Comparison of ENCODE assay signal across 8 cellular contexts in the genomic region with DNA sequence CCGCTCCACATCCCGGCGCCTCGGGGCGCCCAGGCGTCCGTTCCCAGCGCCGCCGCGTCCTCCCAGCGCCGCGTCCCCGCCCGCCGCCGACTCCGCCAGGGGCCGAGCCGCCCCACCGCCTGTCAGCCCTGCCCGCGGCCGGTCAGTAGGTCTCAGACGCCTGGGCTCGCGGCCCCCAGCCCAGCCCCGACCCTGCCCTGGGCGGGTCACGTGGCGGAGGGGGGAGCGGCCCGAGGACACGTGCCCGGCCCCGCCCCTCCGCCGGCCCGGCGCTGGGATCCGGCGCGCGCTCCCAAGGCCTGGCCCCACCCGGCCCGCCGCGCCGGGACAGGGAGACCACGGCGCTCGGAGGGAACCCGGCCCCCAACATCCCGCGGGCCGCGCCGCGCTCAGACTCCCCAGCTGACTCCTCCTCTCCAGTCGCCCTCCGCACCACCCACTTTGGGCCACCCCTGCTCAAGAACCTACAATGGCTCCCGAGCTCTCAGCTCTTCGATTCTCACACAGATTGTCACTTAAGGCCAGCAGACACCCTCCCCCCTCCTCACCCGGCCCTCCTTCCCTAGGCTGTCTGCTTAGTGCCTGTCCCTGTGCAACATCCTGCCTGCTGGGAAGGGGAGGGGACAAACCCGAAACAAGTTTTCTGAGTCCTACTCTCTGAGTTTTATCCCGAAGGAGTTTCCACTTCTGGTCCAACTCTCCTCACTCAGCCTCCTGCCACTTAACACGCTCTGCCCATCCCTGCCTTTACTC. TPM values are rescaled to one million over a fixed set of nuclear protein-coding genes. Genes with fewer than 3 reads are reported as not detected.
DNase-seq lines count a peak whose midpoint lies in the region; ATAC-seq, FAIRE-seq and TF ChIP-seq lines count a peak whose summit lies in the region.

A gene with protein sequence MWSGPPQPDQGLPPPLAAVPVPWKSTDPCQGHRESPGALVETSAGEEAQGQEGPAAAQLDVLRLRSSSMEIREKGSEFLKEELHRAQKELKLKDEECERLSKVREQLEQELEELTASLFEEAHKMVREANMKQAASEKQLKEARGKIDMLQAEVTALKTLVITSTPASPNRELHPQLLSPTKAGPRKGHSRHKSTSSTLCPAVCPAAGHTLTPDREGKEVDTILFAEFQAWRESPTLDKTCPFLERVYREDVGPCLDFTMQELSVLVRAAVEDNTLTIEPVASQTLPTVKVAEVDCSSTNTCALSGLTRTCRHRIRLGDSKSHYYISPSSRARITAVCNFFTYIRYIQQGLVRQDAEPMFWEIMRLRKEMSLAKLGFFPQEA (minus strand): TSS at position 210 of the 753 bp plus-strand sequence. CDS start 199 bp downstream, at position 11.

- dilution Hi-C loops in endothelial cell of umbilical vein (cut with MboI; ENCODE audit: extremely low pct_ligation_motif_present, low sequenced_read_pairs), result no loop called here

- H4K8ac ChIP-seq in mesendoderm (ENCODE audit: low read depth, low read length), result no peak within 1 kb of the TSS

- no peaks in the 10 kb centered on the region for H3K4me1 ChIP-seq in endothelial cell of umbilical vein (ENCODE audit: control insufficient read depth, extremely low read depth, insufficient read depth, low read length)
- H3K4me1 ChIP-seq in mesendoderm (ENCODE audit: control insufficient read depth, low read depth, low read length), result peaks cover 2% of the 10 kb centered on the region
- H3K4me1 ChIP-seq in thyroid gland, result peaks cover 3 to 41% of the 10 kb centered on the region in 2 donors

- WGBS in mesendoderm (ENCODE audit: extremely low coverage, insufficient coverage, low lambda C conversion rate), result no CpG with 5 or more reads among the region's 68 CpGs
- WGBS in thyroid gland, 2 donors, result 10 to 11% methylated on average over 8 to 12 of the region's 68 CpGs

- H3K4ac ChIP-seq in mesendoderm (ENCODE audit: low read depth, low read length), result no peak within 1 kb of the TSS

- TF ChIP-seq POLR2A in endothelial cell of umbilical vein (IDR thresholded peaks at IDR 0.05; ENCODE audit: low read depth, low read length), result no peak
- TF ChIP-seq POLR2A in thyroid gland (IDR thresholded peaks at IDR 0.05), result peak in 1 of 2 donors; percentile 24

- no peak for FAIRE-seq in endothelial cell of umbilical vein (lab: Jason Lieb, UNC)

- H3K27ac ChIP-seq in endothelial cell of umbilical vein (ENCODE audit: insufficient read depth, low read depth, low read length) (no peak within 1 kb of the TSS), mesendoderm (ENCODE audit: low read depth, low read length) (no peak within 1 kb of the TSS), thyroid gland (peak within 1 kb of the TSS; percentile 20 to 77 (median 54))

- peaks cover 71% of the 10 kb centered on the region for H3K27me3 Mint-ChIP-seq in activated T-cell treated with anti-CD3 and anti-CD28 coated beads, Interleukin-2, amount 50 U/mL, for 4 hours (ENCODE audit: low read depth)
- peaks cover 74% of the 10 kb centered on the region for H3K27me3 Mint-ChIP-seq in T-helper 17 cell

- TF ChIP-seq CTCF in endothelial cell of umbilical vein (IDR thresholded peaks at IDR 0.05; ENCODE audit: extremely low read depth in 1 of 2, insufficient read depth in 1 of 2, low read depth in 1 of 2, low read length in 2 of 2) (no peak), thyroid gland (IDR thresholded peaks at IDR 0.05) (no peak)

- H3K4me2 ChIP-seq in endothelial cell of umbilical vein (ENCODE audit: insufficient read depth, low read length) (peak within 1 kb of the TSS; percentile 58), mesendoderm (ENCODE audit: low read length) (peak within 1 kb of the TSS; percentile 59)

- H3K79me1 ChIP-seq in mesendoderm (ENCODE audit: low read length), result no peaks in the 10 kb centered on the region

- peak; percentile 47 to 73 for ATAC-seq in activated T-cell treated with anti-CD3 and anti-CD28 coated beads, Interleukin-2, amount 50 U/mL, for 4 hours
- peak; percentile 49 for ATAC-seq in T-helper 17 cell

- peak within 1 kb of the TSS; percentile 34 for H3K27ac Mint-ChIP-seq in T-helper 17 cell

- no peaks in the 10 kb centered on the region for H3K36me3 ChIP-seq in endothelial cell of umbilical vein (ENCODE audit: control insufficient read depth in 2 of 2, extremely low read depth in 1 of 2, insufficient read depth in 2 of 2, low read length in 2 of 2)
- no peaks in the 10 kb centered on the region for H3K36me3 ChIP-seq in mesendoderm (ENCODE audit: control insufficient read depth, insufficient read depth, low read length)
- no peaks in the 10 kb centered on the region for H3K36me3 ChIP-seq in thyroid gland

- H3K27me3 ChIP-seq in endothelial cell of umbilical vein (ENCODE audit: control insufficient read depth in 2 of 2, insufficient read depth in 2 of 2, low read length in 2 of 2) (peaks cover 11 to 22% of the 10 kb centered on the region in 2 experiments), mesendoderm (ENCODE audit: insufficient read depth, low read length, poor library complexity) (no peaks in the 10 kb centered on the region), thyroid gland (no peaks in the 10 kb centered on the region)

- H3K9me1 ChIP-seq in endothelial cell of umbilical vein (replicated peaks; ENCODE audit: control insufficient read depth, extremely low read depth, insufficient read depth, low read length), result no peaks in the 10 kb centered on the region

- H3K9me3 Mint-ChIP-seq in activated T-cell treated with anti-CD3 and anti-CD28 coated beads, Interleukin-2, amount 50 U/mL, for 4 hours, result no peaks in the 10 kb centered on the region

- H2AK5ac ChIP-seq in mesendoderm (ENCODE audit: low read length), result no peak within 1 kb of the TSS

- H2BK5ac ChIP-seq in mesendoderm (ENCODE audit: low read length), result no peak within 1 kb of the TSS

- no peaks in the 10 kb centered on the region for H3K79me2 ChIP-seq in endothelial cell of umbilical vein (ENCODE audit: control insufficient read depth, insufficient read depth, low read length)
- H3K79me2 ChIP-seq in mesendoderm (ENCODE audit: control insufficient read depth, insufficient read depth, low read length), result no peaks in the 10 kb centered on the region

- no peak within 1 kb of the TSS for H2BK120ac ChIP-seq in mesendoderm (ENCODE audit: low read depth, low read length)

- POLR2A ChIA-PET in endothelial cell of umbilical vein (lab: Charles Lee), result no interaction called here

- intact Hi-C loops in endothelial cell of umbilical vein (cut with micrococcal nuclease), result no loop called here
- intact Hi-C loops in thyroid gland (cut with DNase I), result no loop called here

- DNase-seq in activated T-cell treated with anti-CD3 and anti-CD28 coated beads, Interleukin-2, amount 50 U/mL, for 4 hours, result no peak
- DNase-seq in activated T-cell treated with anti-CD3 and anti-CD28 coated beads for 4 hours (no peak), T-helper 17 cell (no peak), endothelial cell of umbilical vein (ENCODE audit: low read depth, low spot score) (peak; percentile 20), mesendoderm (peak; percentile 69), thyroid gland (peak; percentile 45 to 62), KG1 (lab: John Stamatoyannopoulos, UW) (no peak)
- no peak for DNase-seq in effector CD4-positive, alpha-beta T cell

- peaks cover 8% of the 10 kb centered on the region for H3K4me1 Mint-ChIP-seq in activated T-cell treated with anti-CD3 and anti-CD28 coated beads, Interleukin-2, amount 50 U/mL, for 4 hours (ENCODE audit: low read depth)
- H3K4me1 Mint-ChIP-seq in T-helper 17 cell, result peaks cover 16% of the 10 kb centered on the region

- H3K9ac ChIP-seq in endothelial cell of umbilical vein (replicated peaks; ENCODE audit: extremely low read depth, insufficient read depth, low read length) (no peak within 1 kb of the TSS), mesendoderm (ENCODE audit: low read length) (peak within 1 kb of the TSS; percentile 63)

- CTCF ChIA-PET in endothelial cell of umbilical vein (lab: Charles Lee), result interaction anchor here (1.3 kb wide), 1 partner anchor 165 kb away, joined by 7 read pairs; no protein-coding TSS in a partner anchor

- H3K56ac ChIP-seq in mesendoderm (ENCODE audit: low read length), result peak within 1 kb of the TSS; percentile 81

- H4K20me1 ChIP-seq in endothelial cell of umbilical vein (replicated peaks; ENCODE audit: control insufficient read depth, extremely low read depth, insufficient read depth, low read length), result no peaks in the 10 kb centered on the region

- no peaks in the 10 kb centered on the region for H3K9me3 ChIP-seq in T-helper 17 cell (ENCODE audit: control insufficient read depth, low read length, poor library complexity, severe bottlenecking)
- no peaks in the 10 kb centered on the region for H3K9me3 ChIP-seq in endothelial cell of umbilical vein (replicated peaks; ENCODE audit: control insufficient read depth, insufficient read depth, low read length)
- no peaks in the 10 kb centered on the region for H3K9me3 ChIP-seq in thyroid gland

- H3K18ac ChIP-seq in mesendoderm (ENCODE audit: low read length), result peak within 1 kb of the TSS; percentile 12

- H3K4me3 Mint-ChIP-seq in activated T-cell treated with anti-CD3 and anti-CD28 coated beads, Interleukin-2, amount 50 U/mL, for 4 hours, result peak within 1 kb of the TSS; percentile 72
- peak within 1 kb of the TSS; percentile 87 for H3K4me3 Mint-ChIP-seq in T-helper 17 cell

- peak within 1 kb of the TSS; percentile 67 for H2AFZ ChIP-seq in endothelial cell of umbilical vein (ENCODE audit: low read depth, low read length)

- H3K23ac ChIP-seq in mesendoderm (ENCODE audit: low read length), result no peak within 1 kb of the TSS

- H3K4me3 ChIP-seq in endothelial cell of umbilical vein (replicated peaks in 1 of 3; ENCODE audit: insufficient read depth in 1 of 3, low read depth in 1 of 3, low read length in 3 of 3) (peak within 1 kb of the TSS in 1 of 3 experiments; percentile 22), mesendoderm (ENCODE audit: low read length) (peak within 1 kb of the TSS; percentile 12), thyroid gland (replicated peaks in 1 of 3) (peak within 1 kb of the TSS; percentile 25 to 53 (median 47))

- no peak within 1 kb of the TSS for H4K5ac ChIP-seq in mesendoderm (ENCODE audit: low read length)

- no peak within 1 kb of the TSS for H2BK15ac ChIP-seq in mesendoderm (replicated peaks; ENCODE audit: low read depth)

- no TSS peak for BruUV-seq in endothelial cell of umbilical vein (replicated peaks; lab: Mats Ljungman, UMichigan)

- no peaks in the 10 kb centered on the region for H3K36me3 Mint-ChIP-seq in activated T-cell treated with anti-CD3 and anti-CD28 coated beads, Interleukin-2, amount 50 U/mL, for 4 hours (ENCODE audit: insufficient read depth)
- H3K36me3 Mint-ChIP-seq in T-helper 17 cell (ENCODE audit: low read depth), result peaks cover 7% of the 10 kb centered on the region

RNA-seq across cellular contexts. Expression of the gene that starts here (rescaled TPM):
- total RNA-seq in activated T-cell treated with anti-CD3 and anti-CD28 coated beads, Interleukin-2, amount 50 U/mL, for 4 hours, result 1 to 10 TPM in 1 of 3 donors, under 1 TPM in 1, not detected in 1; 0.15 to 1.4 TPM
- not detected for total RNA-seq in T-helper 17 cell
- total RNA-seq in endothelial cell of umbilical vein, result 1.2 and 3.6 TPM in 2 replicates
- 1.8 and 2.9 TPM in 2 replicates for polyA plus RNA-seq in endothelial cell of umbilical vein
- polyA plus RNA-seq in endothelial cell of umbilical vein (2011; cell fraction: cytosol; rRNA removed), result 0.88 and 1.4 TPM in 2 replicates
- polyA plus RNA-seq in endothelial cell of umbilical vein (2011; cell fraction: nucleus; rRNA removed), result 2.1 TPM in 2 replicates
- polyA plus RNA-seq in endothelial cell of umbilical vein (2012), result 1.3 and 3.8 TPM in 2 replicates
- 0.89 and 0.90 TPM in 2 replicates for polyA minus RNA-seq in endothelial cell of umbilical vein
- 7.3 TPM for polyA minus RNA-seq in endothelial cell of umbilical vein (2011; cell fraction: cytosol; rRNA and poly(A)+ RNA removed)
- polyA minus RNA-seq in endothelial cell of umbilical vein (2011; cell fraction: nucleus; rRNA and poly(A)+ RNA removed), result 0.58 and 0.72 TPM in 2 replicates
- polyA plus RNA-seq in mesendoderm (2013, experiment 1 of 2), result 1.4 TPM
- polyA plus RNA-seq in mesendoderm (2013, experiment 2 of 2), result 2.3 TPM
- 10 to 100 TPM in 3 of 4 donors, 1 to 10 TPM in 1; 6.5 to 27.7 (median 15.2) TPM for total RNA-seq in thyroid gland

Comparison
In these comparisons a context has a peak if more than half of its experiments do, and no peak if none do; other contexts are left out.
1. Peak in ATAC-seq in T-helper 17 cell; RNA of the gene not detected or under 1 TPM.
2. DNase-seq: peak in endothelial cell of umbilical vein (single experiment), mesendoderm (single experiment) and thyroid gland (2 of 2); none in activated T-cell treated with anti-CD3 and anti-CD28 coated beads, Interleukin-2, amount 50 U/mL, for 4 hours (single experiment), activated T-cell treated with anti-CD3 and anti-CD28 coated beads for 4 hours (single experiment), T-helper 17 cell (0 of 3), KG1 (single experiment) and effector CD4-positive, alpha-beta T cell (single experiment).
3. H3K27ac ChIP-seq: peak in thyroid gland (3 of 3); none in endothelial cell of umbilical vein (single experiment) and mesendoderm (single experiment).